Comparison of ENCODE assay signal across 15 cellular contexts in genomic region chr15:92576597-92577200, GRCh38.
DNase-seq lines count a peak whose midpoint lies in the region; ATAC-seq and TF ChIP-seq lines count a peak whose summit lies in the region.
"Had no signal": no experiment of that assay in that cellular context is flagged by ENCODE, and none has a peak within 500 bp of the region (broad histone marks: within the 10 kb centered on the region; RNA-seq: fewer than 3 reads in every experiment).

No MANE protein-coding gene starts in this region.

- H3K4me3 Mint-ChIP-seq in endothelial cell (ENCODE audit: unreplicated experiment) (no peak overlapping the region), osteocyte (ENCODE audit: unreplicated experiment) (no peak overlapping the region)
- no peak overlapping the region for H3K4me3 Mint-ChIP-seq in stimulated activated naive B cell treated with anti-CD40 and anti-IgM and Interleukin-4, amounts not matched to agents 10 μg/mL and 1 μg/mL and 100 μg/mL, for 72 hours
- H3K4me3 Mint-ChIP-seq: CD4-positive, alpha-beta memory T cell; H9 had no signal

- H3K9me3 Mint-ChIP-seq in endothelial cell (ENCODE audit: unreplicated experiment) (no peaks in the 10 kb centered on the region), osteocyte (ENCODE audit: unreplicated experiment) (no peaks in the 10 kb centered on the region)
- H3K9me3 Mint-ChIP-seq in stimulated activated naive B cell treated with anti-CD40 and anti-IgM and Interleukin-4, amounts not matched to agents 10 μg/mL and 1 μg/mL and 100 μg/mL, for 72 hours = no peaks in the 10 kb centered on the region
- H3K9me3 Mint-ChIP-seq: H9 had no signal

- H3K27ac Mint-ChIP-seq in endothelial cell (ENCODE audit: unreplicated experiment) (peak overlapping the region; percentile 13), osteocyte (ENCODE audit: unreplicated experiment) (no peak overlapping the region)
- no peak overlapping the region for H3K27ac Mint-ChIP-seq in stimulated activated naive B cell treated with anti-CD40 and anti-IgM and Interleukin-4, amounts not matched to agents 10 μg/mL and 1 μg/mL and 100 μg/mL, for 72 hours
- H3K27ac Mint-ChIP-seq: CD4-positive, alpha-beta memory T cell; H9 had no signal

- intact Hi-C loops in left colon (cut with DNase I, micrococcal nuclease) = no loop called here

- DNase-seq in activated CD8-positive, alpha-beta memory T cell treated with anti-CD3 and anti-CD28 coated beads, Interleukin-2, amount 50 U/mL, for 48 hours = peak; percentile 12
- DNase-seq in activated CD8-positive, alpha-beta memory T cell treated with anti-CD3 and anti-CD28 coated beads for 24 hours = no peak
- peak; percentile 27 for DNase-seq in ecto neural progenitor cell (ENCODE audit: low spot score)
- no peak for DNase-seq in endothelial cell (ENCODE audit: low spot score)
- DNase-seq in osteocyte (ENCODE audit: extremely low spot score, unreplicated experiment) = peak; percentile 73
- no peak for DNase-seq in left colon
- DNase-seq in stimulated activated naive B cell treated with anti-CD40 and anti-IgM and Interleukin-4, amounts not matched to agents 10 μg/mL and 1 μg/mL and 100 μg/mL, for 72 hours = no peak
- DNase-seq: C1 segment of cervical spinal cord; Caco-2; CD4-positive, alpha-beta memory T cell; DMS153; DND-41; GM23248; H9 had no signal

- no peak for TF ChIP-seq CTCF in endothelial cell (IDR thresholded peaks at IDR 0.05; ENCODE audit: unreplicated experiment)
- TF ChIP-seq CTCF in osteocyte (IDR thresholded peaks at IDR 0.05) = no peak

- H3K27me3 Mint-ChIP-seq in endothelial cell (ENCODE audit: unreplicated experiment) = peaks cover 10% of the 10 kb centered on the region
- peaks cover 45% of the 10 kb centered on the region for H3K27me3 Mint-ChIP-seq in osteocyte (ENCODE audit: unreplicated experiment)
- peaks cover 13 to 14% of the 10 kb centered on the region in 2 donors for H3K27me3 Mint-ChIP-seq in stimulated activated naive B cell treated with anti-CD40 and anti-IgM and Interleukin-4, amounts not matched to agents 10 μg/mL and 1 μg/mL and 100 μg/mL, for 72 hours

- peaks cover 10% of the 10 kb centered on the region for H3K36me3 Mint-ChIP-seq in endothelial cell (ENCODE audit: low read depth, unreplicated experiment)
- H3K36me3 Mint-ChIP-seq in osteocyte (ENCODE audit: unreplicated experiment) = no peaks in the 10 kb centered on the region
- no peaks in the 10 kb centered on the region for H3K36me3 Mint-ChIP-seq in stimulated activated naive B cell treated with anti-CD40 and anti-IgM and Interleukin-4, amounts not matched to agents 10 μg/mL and 1 μg/mL and 100 μg/mL, for 72 hours
- H3K36me3 Mint-ChIP-seq: CD4-positive, alpha-beta memory T cell had no signal

- no peak for ATAC-seq in left colon
- ATAC-seq in stimulated activated naive B cell treated with anti-CD40 and anti-IgM and Interleukin-4, amounts not matched to agents 10 μg/mL and 1 μg/mL and 100 μg/mL, for 72 hours (replicated peaks) = no peak
- ATAC-seq: HCT116 had no signal

- peaks cover 56% of the 10 kb centered on the region for H3K4me1 Mint-ChIP-seq in endothelial cell (ENCODE audit: unreplicated experiment)
- H3K4me1 Mint-ChIP-seq in osteocyte (ENCODE audit: unreplicated experiment) = no peaks in the 10 kb centered on the region
- H3K4me1 Mint-ChIP-seq in stimulated activated naive B cell treated with anti-CD40 and anti-IgM and Interleukin-4, amounts not matched to agents 10 μg/mL and 1 μg/mL and 100 μg/mL, for 72 hours = no peaks in the 10 kb centered on the region
- H3K4me1 Mint-ChIP-seq: CD4-positive, alpha-beta memory T cell; H9 had no signal

Comparison
In these comparisons a context has a peak if more than half of its experiments do, and no peak if none do; other contexts are left out.
1. DNase-seq: peak in activated CD8-positive, alpha-beta memory T cell treated with anti-CD3 and anti-CD28 coated beads, Interleukin-2, amount 50 U/mL, for 48 hours (single experiment), ecto neural progenitor cell (single experiment) and osteocyte (single experiment); none in activated CD8-positive, alpha-beta memory T cell treated with anti-CD3 and anti-CD28 coated beads for 24 hours (single experiment), endothelial cell (single experiment), left colon (0 of 2) and stimulated activated naive B cell treated with anti-CD40 and anti-IgM and Interleukin-4, amounts not matched to agents 10 μg/mL and 1 μg/mL and 100 μg/mL, for 72 hours (single experiment).